Comparison of ENCODE assay signal across 20 cellular contexts in genomic region chr13:28077231-28077630, GRCh38. TPM values are rescaled to one million over a fixed set of nuclear protein-coding genes. Genes with fewer than 3 reads are reported as not detected.
DNase-seq lines count a peak whose midpoint lies in the region; ATAC-seq and TF ChIP-seq lines count a peak whose summit lies in the region.
"Had no signal": no experiment of that assay in that cellular context is flagged by ENCODE, and none has a peak within 500 bp of the region (broad histone marks: within the 10 kb centered on the region; RNA-seq: fewer than 3 reads in every experiment).

No MANE protein-coding gene starts in this region.

- CTCF ChIA-PET in mammary epithelial cell (lab: Charles Lee; ENCODE audit: low non-redundant PET) = no interaction called here

- no peak overlapping the region for H3K4me2 ChIP-seq in mammary epithelial cell (ENCODE audit: insufficient read depth, low read depth, low read length)

- peaks cover under 1% of the 10 kb centered on the region for H3K9me3 Mint-ChIP-seq in endodermal cell

- dilution Hi-C loops in mammary epithelial cell (cut with HindIII; ENCODE audit: low sequenced_read_pairs) = no loop called here

- H4K20me1 ChIP-seq in mammary epithelial cell (ENCODE audit: insufficient read depth, low read length) = no peaks in the 10 kb centered on the region

- H3K4me1 ChIP-seq in endodermal cell (ENCODE audit: control insufficient read depth, insufficient read depth, low read length) = no peaks in the 10 kb centered on the region
- H3K4me1 ChIP-seq in mammary epithelial cell (ENCODE audit: insufficient read depth, low read length) = no peaks in the 10 kb centered on the region

- in situ Hi-C loops in mammary epithelial cell (cut with MboI; ENCODE audit: low sequenced_read_pairs in 2 of 2) = no loop called here

- H3K27me3 Mint-ChIP-seq in endodermal cell (ENCODE audit: insufficient read depth) = peaks cover 3% of the 10 kb centered on the region

- no TSS peak for BruUV-seq in mammary epithelial cell (replicated peaks; lab: Mats Ljungman, UMichigan)

- H3K27ac Mint-ChIP-seq in endodermal cell = peak overlapping the region; percentile 53
- H3K27ac Mint-ChIP-seq: CD4-positive, CD25-positive, alpha-beta regulatory T cell had no signal

- H3K9me3 ChIP-seq in endodermal cell (ENCODE audit: control insufficient read depth, low read length) = no peaks in the 10 kb centered on the region
- no peaks in the 10 kb centered on the region for H3K9me3 ChIP-seq in mammary epithelial cell (replicated peaks; ENCODE audit: insufficient read depth, low read length)

- H3K36me3 ChIP-seq in endodermal cell (ENCODE audit: control insufficient read depth, insufficient read depth, low read length) = no peaks in the 10 kb centered on the region
- no peaks in the 10 kb centered on the region for H3K36me3 ChIP-seq in mammary epithelial cell (ENCODE audit: insufficient read depth, low read length)

- peak; percentile 17 for DNase-seq in CD1c-positive myeloid dendritic cell (ENCODE audit: extremely low spot score)
- peak; percentile 6 for DNase-seq in HT1080 (ENCODE audit: low read depth)
- DNase-seq in NB4 (ENCODE audit: low read depth) = peak; percentile 50
- DNase-seq in endodermal cell = no peak
- no peak for DNase-seq in LoVo (ENCODE audit: low spot score)
- DNase-seq in mammary epithelial cell = no peak
- DNase-seq: CD4-positive, CD25-positive, alpha-beta regulatory T cell; DMS53; HCEC 1CT; NCI-H1105 treated with DMSO at 0.1 percent for 48 hours; NCI-H146; NCI-H1930; NCI-H2107; NCI-H524; NCI-H774; PC-3 had no signal

- intact Hi-C loops in mammary epithelial cell (cut with micrococcal nuclease) = no loop called here

- no peak overlapping the region for H3K4me3 Mint-ChIP-seq in endodermal cell
- H3K4me3 Mint-ChIP-seq: CD4-positive, CD25-positive, alpha-beta regulatory T cell had no signal

- no peaks in the 10 kb centered on the region for H3K79me2 ChIP-seq in mammary epithelial cell (ENCODE audit: insufficient read depth, low read length)

- H2AFZ ChIP-seq in mammary epithelial cell (ENCODE audit: low read depth, low read length) = no peak overlapping the region

- no peak overlapping the region for H3K27ac ChIP-seq in endodermal cell (ENCODE audit: low read depth, low read length)
- no peak overlapping the region for H3K27ac ChIP-seq in mammary epithelial cell (ENCODE audit: insufficient read depth, low read depth, low read length)

- H3K36me3 Mint-ChIP-seq in endodermal cell (ENCODE audit: low read depth) = no peaks in the 10 kb centered on the region
- H3K36me3 Mint-ChIP-seq: CD4-positive, CD25-positive, alpha-beta regulatory T cell had no signal

- WGBS in endodermal cell (ENCODE audit: insufficient coverage in 1 of 2, insufficient read length in 1 of 2), 2 experiments = 88% methylated on average over 4 to 5 of the region's 6 CpGs
- 60% methylated on average over 6 of the region's 6 CpGs for WGBS in mammary epithelial cell (ENCODE audit: low coverage, missing lambda C conversion rate)

- H3K4me1 Mint-ChIP-seq in endodermal cell = peaks cover 4% of the 10 kb centered on the region

- H3K9ac ChIP-seq in endodermal cell (ENCODE audit: extremely low read depth, low read length, poor library complexity, severe bottlenecking) (no peak overlapping the region), mammary epithelial cell (ENCODE audit: insufficient read depth, low read length) (no peak overlapping the region)

- H3K4me3 ChIP-seq in NB4 (ENCODE audit: low read depth, low read length) (no peak overlapping the region), endodermal cell (ENCODE audit: low read length) (no peak overlapping the region), mammary epithelial cell (replicated peaks in 1 of 3; ENCODE audit: insufficient read depth in 1 of 3, low read depth in 2 of 3, low read length in 3 of 3) (no peak overlapping the region)

- ATAC-seq in GM18858 (IDR thresholded peaks at IDR 0.05; ENCODE audit: unreplicated experiment) = no peak
- ATAC-seq: PC-3, SK-N-SH treated with all-trans-retinoic acid at 6 μM for 48 hours had no signal

- no peaks in the 10 kb centered on the region for H3K27me3 ChIP-seq in endodermal cell (ENCODE audit: control insufficient read depth, insufficient read depth, low read length, poor library complexity, severe bottlenecking)
- H3K27me3 ChIP-seq in mammary epithelial cell (ENCODE audit: insufficient read depth, low read length) = no peaks in the 10 kb centered on the region

- no peak for TF ChIP-seq POLR2A in NB4 (IDR thresholded peaks at IDR 0.05; ENCODE audit: extremely low read depth, insufficient read length)

- TF ChIP-seq CTCF in NB4 (IDR thresholded peaks at IDR 0.05; ENCODE audit: low read depth, low read length) (no peak), endodermal cell (conservative IDR thresholded peaks at IDR 0.05) (no peak), mammary epithelial cell (conservative IDR thresholded peaks at IDR 0.05 in 1 of 2, IDR thresholded peaks at IDR 0.05 in 1 of 2; ENCODE audit: extremely low read depth in 1 of 2, insufficient read depth in 1 of 2, low read depth in 1 of 2, low read length in 2 of 2) (no peak)

RNA-seq across cellular contexts. Expression of gene FLT3, which starts 23.1 kb away (rescaled TPM):
- not detected in 2 replicates for total RNA-seq in HT1080 (2014; rRNA removed; shearing (Covaris generic))
- not detected in 2 replicates for polyA plus RNA-seq in HT1080 (2015; cell fraction: cytosol; rRNA removed)
- polyA plus RNA-seq in HT1080 (2015; cell fraction: nucleus; rRNA removed) = not detected in 2 replicates
- under 1 TPM; 0.09 to 0.13 TPM for total RNA-seq in endodermal cell
- 0.18 TPM for polyA plus RNA-seq in endodermal cell (2013, experiment 1 of 2)
- 0.08 TPM for polyA plus RNA-seq in endodermal cell (2013, experiment 2 of 2)
- not detected for total RNA-seq in mammary epithelial cell
- polyA plus RNA-seq in mammary epithelial cell = not detected
- polyA minus RNA-seq in mammary epithelial cell = not detected
- total RNA-seq: A172, PC-3 had no signal
- polyA plus RNA-seq: BJ; CD4-positive, CD25-positive, alpha-beta regulatory T cell had no signal

Comparison
In these comparisons a context has a peak if more than half of its experiments do, and no peak if none do; other contexts are left out.
1. DNase-seq: peak in CD1c-positive myeloid dendritic cell (single experiment), HT1080 (single experiment) and NB4 (single experiment); none in endodermal cell (single experiment), LoVo (single experiment) and mammary epithelial cell (single experiment).